9 cellular contexts compared by ENCODE assay signal in the genomic region with DNA sequence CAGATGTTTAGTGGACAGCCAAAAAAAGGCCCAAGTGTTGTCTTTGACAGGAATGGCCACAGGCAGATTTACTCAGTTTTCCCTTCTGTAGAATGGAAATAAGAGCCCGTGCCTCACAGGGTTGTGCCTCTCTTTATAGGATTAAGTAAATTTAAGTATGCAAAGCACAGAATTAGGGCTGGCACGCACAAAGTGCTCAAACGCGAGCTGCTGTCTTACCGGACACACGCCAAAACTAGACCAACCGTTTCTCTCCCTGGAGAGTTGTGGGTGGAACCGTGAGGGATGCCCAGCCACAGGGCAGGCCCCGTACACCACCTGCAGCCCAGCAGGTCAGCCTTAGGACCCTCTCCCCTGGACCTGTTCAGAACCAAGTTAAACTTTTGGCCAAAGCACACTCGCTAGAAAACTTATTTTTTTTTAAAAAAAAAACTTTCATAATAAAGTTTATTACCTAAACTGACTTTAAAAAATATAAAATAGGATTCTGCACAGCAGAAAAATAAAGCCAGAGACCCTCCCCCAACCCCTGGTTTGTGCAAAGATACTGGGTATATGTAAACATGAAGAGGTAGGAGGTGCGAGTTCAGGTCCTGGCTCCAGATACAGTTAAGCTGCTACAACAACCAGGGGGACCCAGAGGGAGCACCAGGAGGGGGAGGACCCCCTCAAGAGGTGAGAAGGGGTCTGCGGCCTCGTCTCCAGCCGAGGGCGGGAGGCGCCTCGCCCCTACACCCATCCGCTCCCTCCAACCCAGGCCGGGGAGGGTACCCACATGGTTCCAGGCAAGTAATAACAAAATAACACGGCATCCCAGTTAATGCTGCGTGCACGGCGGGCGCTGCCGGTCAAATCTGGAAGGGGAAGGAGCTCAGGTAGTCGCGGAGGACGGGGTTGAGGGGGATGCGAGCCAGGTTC. TPM values are rescaled to one million over a fixed set of nuclear protein-coding genes. Genes with fewer than 3 reads are reported as not detected.
DNase-seq lines count a peak whose midpoint lies in the region; ATAC-seq and TF ChIP-seq lines count a peak whose summit lies in the region.
"Had no signal": no experiment of that assay in that cellular context is flagged by ENCODE, and none has a peak within 500 bp of the region (broad histone marks: within the 10 kb centered on the region; RNA-seq: fewer than 3 reads in every experiment).

No MANE protein-coding gene starts in this region.

- no peaks in the 10 kb centered on the region for H3K9me3 Mint-ChIP-seq in memory B cell

- H3K4me1 Mint-ChIP-seq in memory B cell: peaks cover 30% of the 10 kb centered on the region

- in situ Hi-C loops in astrocyte of the cerebellum (cut with HindIII; ENCODE audit: low sequenced_read_pairs): no loop called here

- H3K4me3 Mint-ChIP-seq in memory B cell: peak overlapping the region; percentile 86

- peaks cover 2% of the 10 kb centered on the region for H3K36me3 Mint-ChIP-seq in memory B cell

- H3K27me3 ChIP-seq in left ventricle myocardium inferior (ENCODE audit: low read depth) (no peaks in the 10 kb centered on the region), upper lobe of right lung (no peaks in the 10 kb centered on the region)

- H3K27ac Mint-ChIP-seq in memory B cell: peak overlapping the region; percentile 88

- H3K27me3 Mint-ChIP-seq in memory B cell: no peaks in the 10 kb centered on the region

- H3K4me1 ChIP-seq in left ventricle myocardium inferior (peaks cover 54% of the 10 kb centered on the region), upper lobe of right lung (peaks cover 30% of the 10 kb centered on the region)

- H3K27ac ChIP-seq in left ventricle myocardium inferior (replicated peaks) (peak overlapping the region; percentile 100), upper lobe of right lung (peak overlapping the region; percentile 98)

- intact Hi-C loops in left ventricle myocardium inferior (cut with micrococcal nuclease): loop anchor here (10.0 kb wide), 1 partner anchor 101 kb away; no protein-coding TSS in a partner anchor
- intact Hi-C loops in cardiac septum (cut with DNase I): loop anchor here (2.0 to 10.0 kb wide), 2 partner anchors 119 to 151 kb away; no protein-coding TSS in a partner anchor
- intact Hi-C loops in upper lobe of right lung (cut with DNase I): loop anchor here (5.0 kb wide), 1 partner anchor 282 kb away; no protein-coding TSS in a partner anchor

- no peaks in the 10 kb centered on the region for H3K9me3 ChIP-seq in left ventricle myocardium inferior (replicated peaks)
- no peaks in the 10 kb centered on the region for H3K9me3 ChIP-seq in upper lobe of right lung

- H3K4me3 ChIP-seq in left ventricle myocardium inferior: peak overlapping the region; percentile 90
- peak overlapping the region; percentile 74 for H3K4me3 ChIP-seq in astrocyte of the cerebellum (ENCODE audit: low read depth, low read length)
- peak overlapping the region; percentile 81 for H3K4me3 ChIP-seq in upper lobe of right lung

- ATAC-seq in memory B cell (ENCODE audit: low read depth) (no peak), upper lobe of right lung (no peak)

- DNase-seq in left ventricle myocardium inferior (no peak), cardiac septum (ENCODE audit: low spot score) (no peak), astrocyte of the cerebellum (ENCODE audit: low read depth) (no peak), memory B cell (ENCODE audit: low spot score in 2 of 2) (no peak), upper lobe of right lung (no peak), NCI-H2029 treated with DMSO at 0.1 percent for 48 hours (lab: John Stamatoyannopoulos, UW) (no peak), COLO668 (lab: John Stamatoyannopoulos, UW; ENCODE audit: unreplicated experiment) (no peak), anterior cingulate cortex (lab: John Stamatoyannopoulos, UW) (no peak)

- no peaks in the 10 kb centered on the region for H3K36me3 ChIP-seq in left ventricle myocardium inferior
- peaks cover 5% of the 10 kb centered on the region for H3K36me3 ChIP-seq in upper lobe of right lung

- TF ChIP-seq CTCF in left ventricle myocardium inferior (IDR thresholded peaks at IDR 0.05; ENCODE audit: borderline replicate concordance) (no peak), astrocyte of the cerebellum (IDR thresholded peaks at IDR 0.05; ENCODE audit: low read depth, low read length, missing control alignments) (no peak), upper lobe of right lung (IDR thresholded peaks at IDR 0.05) (no peak)

RNA-seq across cellular contexts. Expression of a gene that starts 1.8 kb away (rescaled TPM):
- 2.9 TPM for total RNA-seq in left ventricle myocardium inferior
- total RNA-seq in cardiac septum: 1.7 TPM
- 15.3 TPM for total RNA-seq in upper lobe of right lung

RNA-seq across cellular contexts. Expression of a gene that starts 14.9 kb away (rescaled TPM):
- total RNA-seq in left ventricle myocardium inferior: not detected
- total RNA-seq in cardiac septum: not detected
- not detected for total RNA-seq in upper lobe of right lung
- total RNA-seq: M059J had no signal

RNA-seq across cellular contexts. Expression of a gene that starts 19.2 kb away (rescaled TPM):
- total RNA-seq in left ventricle myocardium inferior (not detected), cardiac septum (not detected), upper lobe of right lung (not detected)
- total RNA-seq: M059J had no signal

RNA-seq across cellular contexts. Expression of a gene that starts 22.0 kb away (rescaled TPM):
- total RNA-seq in left ventricle myocardium inferior (not detected), cardiac septum (not detected), upper lobe of right lung (not detected)
- total RNA-seq: M059J had no signal

RNA-seq across cellular contexts. Expression of a gene that starts 26.9 kb away (rescaled TPM):
- total RNA-seq in left ventricle myocardium inferior (not detected), cardiac septum (not detected), upper lobe of right lung (not detected)
- total RNA-seq: M059J had no signal
